ENCODE assay signal across 19 cellular contexts in genomic region chr11:85599083-85599482, GRCh38. TPM values are rescaled to one million over a fixed set of nuclear protein-coding genes. Genes with fewer than 3 reads are reported as not detected.
DNase-seq lines count a peak whose midpoint lies in the region; ATAC-seq, FAIRE-seq and TF ChIP-seq lines count a peak whose summit lies in the region.
"Had no signal": no experiment of that assay in that cellular context is flagged by ENCODE, and none has a peak within 500 bp of the region (broad histone marks: within the 10 kb centered on the region; RNA-seq: fewer than 3 reads in every experiment).

No MANE protein-coding gene starts in this region.

- 47% methylated on average over 5 of the region's 5 CpGs for WGBS in HepG2 (ENCODE audit: low lambda C conversion rate)
- WGBS in right lobe of liver (ENCODE audit: insufficient coverage, low coverage, low lambda C conversion rate, missing lambda C conversion rate) = 71% methylated on average over 5 of the region's 5 CpGs

- no peak for FAIRE-seq in HepG2 (lab: Jason Lieb, UNC)
- FAIRE-seq: GM12878 had no signal

- intact Hi-C loops in HepG2 (cut with micrococcal nuclease; ENCODE audit: unreplicated experiment) (loop anchor here (10.0 kb wide), 2 partner anchors 616 to 1214 kb away; no protein-coding TSS in a partner anchor), right lobe of liver (cut with DNase I) (no loop called here), OCI-LY7 (cut with micrococcal nuclease; ENCODE audit: unreplicated experiment) (loop anchor here (2.0 to 10.0 kb wide), 2 partner anchors 64 to 226 kb away; no protein-coding TSS in a partner anchor)

- H2AFZ ChIP-seq in HepG2 (ENCODE audit: low read length) (no peak overlapping the region), OCI-LY7 (ENCODE audit: low read length) (no peak overlapping the region)
- H2AFZ ChIP-seq: GM23338 had no signal

- H3K79me2 ChIP-seq in HepG2 (ENCODE audit: insufficient read depth, low read length) = no peaks in the 10 kb centered on the region
- H3K79me2 ChIP-seq in OCI-LY7 (ENCODE audit: insufficient read depth, low read depth, low read length) = no peaks in the 10 kb centered on the region

- H3K9ac ChIP-seq in HepG2 (ENCODE audit: insufficient read depth, low read depth, low read length) = no peak overlapping the region
- H3K9ac ChIP-seq: BLaER1 treated with 17β-estradiol and CSF1 and Interleukin-3, amounts not matched to agents 10 nM and 100 nM had no signal

- H3K4me2 ChIP-seq in HepG2 (ENCODE audit: low read depth, low read length) = no peak overlapping the region
- H3K4me2 ChIP-seq in OCI-LY7 (ENCODE audit: low read length) = no peak overlapping the region
- H3K4me2 ChIP-seq: GM23338 had no signal

- BruUV-seq in HepG2 (replicated peaks; lab: Mats Ljungman, UMichigan) (no TSS peak), OCI-LY7 (replicated peaks; lab: Mats Ljungman, UMichigan) (no TSS peak)

- H3K9me3 Mint-ChIP-seq in WTC11 (no peaks in the 10 kb centered on the region), nephron progenitor cell (no peaks in the 10 kb centered on the region)
- H3K9me3 Mint-ChIP-seq: CD8-positive, alpha-beta T cell; GM23338; HFFc6 had no signal

- H4K20me1 ChIP-seq in HepG2 (ENCODE audit: insufficient read depth, low read length) (no peaks in the 10 kb centered on the region), OCI-LY7 (ENCODE audit: insufficient read depth, low read length) (no peaks in the 10 kb centered on the region)
- H4K20me1 ChIP-seq: BLaER1 treated with 17β-estradiol and CSF1 and Interleukin-3, amounts not matched to agents 10 nM and 100 nM had no signal

- no peak for DNase-seq in HepG2 (ENCODE audit: low spot score)
- no peak for DNase-seq in right lobe of liver
- no peak for DNase-seq in WTC11 (ENCODE audit: low spot score)
- no peak for DNase-seq in nephron progenitor cell
- no peak for DNase-seq in NCI-H2227 (lab: John Stamatoyannopoulos, UW; ENCODE audit: unreplicated experiment)
- DNase-seq in OCI-LY7 (ENCODE audit: low spot score) = no peak
- DNase-seq: 8988T; Calu3; CD8-positive, alpha-beta T cell; DMS79 treated with DMSO at 0.1 percent for 48 hours; HFFc6; IMR-90; KBM-7 had no signal

- no peak for TF ChIP-seq CTCF in HepG2 (CRISPR knock-in tag; IDR thresholded peaks at IDR 0.05)
- no peak for TF ChIP-seq CTCF in right lobe of liver (IDR thresholded peaks at IDR 0.05)
- TF ChIP-seq CTCF in WTC11 (IDR thresholded peaks at IDR 0.05) = no peak
- TF ChIP-seq CTCF in nephron progenitor cell (IDR thresholded peaks at IDR 0.05) = no peak
- no peak for TF ChIP-seq CTCF in OCI-LY7 (conservative IDR thresholded peaks at IDR 0.05; ENCODE audit: low read length)

- no peaks in the 10 kb centered on the region for H3K9me3 ChIP-seq in HepG2 (ENCODE audit: low read length)
- H3K9me3 ChIP-seq in right lobe of liver = no peaks in the 10 kb centered on the region
- H3K9me3 ChIP-seq in OCI-LY7 (ENCODE audit: low read length) = no peaks in the 10 kb centered on the region
- H3K9me3 ChIP-seq: BLaER1 treated with 17β-estradiol and CSF1 and Interleukin-3, amounts not matched to agents 10 nM and 100 nM had no signal

- H3K9me2 ChIP-seq in OCI-LY7 (ENCODE audit: insufficient read depth, low read length) = no peaks in the 10 kb centered on the region

- POLR2A ChIA-PET in HepG2 (lab: Yijun Ruan, JAX) = interaction anchor here (0.9 kb wide), 1 partner anchor 29 kb away, joined by 3 read pairs; the partner anchor contains the start of gene TMEM126B
- POLR2A ChIA-PET in WTC11 (lab: Charles Lee) = no interaction called here
- POLR2A ChIA-PET in OCI-LY7 (lab: Charles Lee) = no interaction called here

- CTCF ChIA-PET in HepG2 (lab: Yijun Ruan, JAX; ENCODE audit: low intra/inter-chr PET ratio, low total read pairs) = no interaction called here
- CTCF ChIA-PET in WTC11 (lab: Charles Lee) = no interaction called here
- CTCF ChIA-PET in OCI-LY7 (lab: Charles Lee; ENCODE audit: unreplicated experiment) = no interaction called here

- no peak overlapping the region for H3K4me3 Mint-ChIP-seq in WTC11
- H3K4me3 Mint-ChIP-seq in nephron progenitor cell = no peak overlapping the region
- H3K4me3 Mint-ChIP-seq: B cell; CD8-positive, alpha-beta T cell; GM23338; HFFc6 had no signal

- H3K36me3 ChIP-seq in HepG2 (replicated peaks in 1 of 2; ENCODE audit: control insufficient read depth in 1 of 2, insufficient read depth in 2 of 2, low read length in 2 of 2) (no peaks in the 10 kb centered on the region), right lobe of liver (no peaks in the 10 kb centered on the region), OCI-LY7 (ENCODE audit: insufficient read depth, low read length) (no peaks in the 10 kb centered on the region)
- H3K36me3 ChIP-seq: BLaER1 treated with 17β-estradiol and CSF1 and Interleukin-3, amounts not matched to agents 10 nM and 100 nM had no signal

- H3K36me3 Mint-ChIP-seq in WTC11 (no peaks in the 10 kb centered on the region), nephron progenitor cell (ENCODE audit: low read depth) (no peaks in the 10 kb centered on the region)
- H3K36me3 Mint-ChIP-seq: CD8-positive, alpha-beta T cell had no signal

- H3K27me3 ChIP-seq in HepG2 (ENCODE audit: control insufficient read depth in 1 of 2, insufficient read depth in 2 of 2, low read length in 2 of 2) (no peaks in the 10 kb centered on the region), right lobe of liver (no peaks in the 10 kb centered on the region)
- H3K27me3 ChIP-seq: BLaER1 treated with 17β-estradiol and CSF1 and Interleukin-3, amounts not matched to agents 10 nM and 100 nM had no signal

- ATAC-seq in HepG2 = no peak
- no peak for ATAC-seq in right lobe of liver
- ATAC-seq in WTC11 = no peak
- ATAC-seq in HG02642 (IDR thresholded peaks at IDR 0.05; ENCODE audit: poor library complexity, unreplicated experiment) = no peak
- ATAC-seq: CD8-positive, alpha-beta T cell; GM12878; GM23338; HCT116 had no signal

- TF ChIP-seq POLR2A in HepG2 (IDR thresholded peaks at IDR 0.05; ENCODE audit: insufficient read depth in 1 of 2, low read depth in 2 of 2, low read length in 2 of 2) (no peak), right lobe of liver (IDR thresholded peaks at IDR 0.05) (no peak)

- H3K4me1 Mint-ChIP-seq in WTC11 (peaks cover 19% of the 10 kb centered on the region), nephron progenitor cell (no peaks in the 10 kb centered on the region)
- H3K4me1 Mint-ChIP-seq: B cell had no signal

- H3K27me3 Mint-ChIP-seq in WTC11 (ENCODE audit: low read depth) = no peaks in the 10 kb centered on the region
- H3K27me3 Mint-ChIP-seq in nephron progenitor cell (ENCODE audit: low read depth, poor library complexity) = no peaks in the 10 kb centered on the region
- H3K27me3 Mint-ChIP-seq: B cell had no signal

- H3K4me1 ChIP-seq in HepG2 (ENCODE audit: insufficient read depth, low read length) = no peaks in the 10 kb centered on the region
- H3K4me1 ChIP-seq in right lobe of liver = no peaks in the 10 kb centered on the region
- H3K4me1 ChIP-seq in OCI-LY7 (ENCODE audit: insufficient read depth, low read length, poor library complexity, severe bottlenecking) = no peaks in the 10 kb centered on the region

- H3K27ac ChIP-seq in HepG2 (ENCODE audit: extremely low read length, insufficient read depth, low read length) (no peak overlapping the region), right lobe of liver (no peak overlapping the region), OCI-LY7 (ENCODE audit: low read depth, low read length, poor library complexity, severe bottlenecking) (no peak overlapping the region)
- H3K27ac ChIP-seq: BLaER1 treated with 17β-estradiol and CSF1 and Interleukin-3, amounts not matched to agents 10 nM and 100 nM had no signal

- TF ChIP-seq EP300 in HepG2 (IDR thresholded peaks at IDR 0.05; ENCODE audit: low read depth in 2 of 2, low read length in 2 of 2) (no peak), HepG2 (CRISPR knock-in tag; IDR thresholded peaks at IDR 0.05; ENCODE audit: borderline replicate concordance) (no peak)

- peak overlapping the region; percentile 8; the same call in 1 of the 2 replicates for H3K27ac Mint-ChIP-seq in WTC11
- H3K27ac Mint-ChIP-seq in nephron progenitor cell = peak overlapping the region; percentile 11
- H3K27ac Mint-ChIP-seq: B cell; CD8-positive, alpha-beta T cell; GM23338; HFFc6 had no signal

- no peak for TF ChIP-seq RAD21 in HepG2 (CRISPR knock-in tag; IDR thresholded peaks at IDR 0.05)

- in situ Hi-C loops in HepG2 (cut with HindIII; ENCODE audit: extremely low pct_ligation_motif_present, low pct_unique_long_range_greater_than_20kb) = loop anchor here (10.0 to 25.0 kb wide), 2 partner anchors 226 to 812 kb away; no protein-coding TSS in a partner anchor

- H3K4me3 ChIP-seq in HepG2 (replicated peaks in 1 of 3; ENCODE audit: insufficient read depth in 1 of 3, low read depth in 2 of 3, low read length in 3 of 3) (no peak overlapping the region), right lobe of liver (no peak overlapping the region), OCI-LY7 (ENCODE audit: low read depth, low read length, poor library complexity, severe bottlenecking) (no peak overlapping the region)
- H3K4me3 ChIP-seq: BLaER1 treated with 17β-estradiol and CSF1 and Interleukin-3, amounts not matched to agents 10 nM and 100 nM; GM12878; GM23338 had no signal

RNA-seq across cellular contexts. Expression of gene DLG2, which starts 28.1 kb away (rescaled TPM):
- 1.0 and 1.1 TPM in 2 replicates for total RNA-seq in HepG2 (2016; rRNA removed; fragmentation: Illumina TruSeq; extraction: Trizol)
- total RNA-seq in HepG2 (2016; cell fraction: cytosol; rRNA removed; fragmentation: Illumina TruSeq; extraction: Trizol; ENCODE audit: low read depth) = 0.26 and 0.30 TPM in 2 replicates
- 0.73 and 0.87 TPM in 2 replicates for total RNA-seq in HepG2 (2016; cell fraction: insoluble cytoplasmic fraction; rRNA removed; fragmentation: Illumina TruSeq; extraction: Trizol)
- total RNA-seq in HepG2 (2016; cell fraction: membrane; rRNA removed; fragmentation: Illumina TruSeq; extraction: Trizol) = 0.48 and 1.1 TPM in 2 replicates
- total RNA-seq in HepG2 (2016; cell fraction: nucleus; rRNA removed; fragmentation: Illumina TruSeq; extraction: Trizol) = 1.8 and 2.9 TPM in 2 replicates
- polyA plus RNA-seq in HepG2 (2011; rRNA removed) = 0.34 and 0.46 TPM in 2 replicates
- 0.11 and 0.23 TPM in 2 replicates for polyA plus RNA-seq in HepG2 (2011; cell fraction: cytosol; rRNA removed)
- polyA plus RNA-seq in HepG2 (2011; cell fraction: nucleus; rRNA removed) = 0.90 and 0.92 TPM in 2 replicates
- polyA plus RNA-seq in HepG2 (2012) = 0.75 and 1.2 TPM in 2 replicates
- polyA plus RNA-seq in HepG2 (2016; cell fraction: cytosol; fragmentation: Illumina TruSeq; extraction: Trizol; ENCODE audit: low read depth) = 0.08 TPM in 1 of 2 replicates, not detected in the other
- polyA plus RNA-seq in HepG2 (2016; cell fraction: insoluble cytoplasmic fraction; fragmentation: Illumina TruSeq; extraction: Trizol; ENCODE audit: low read depth) = 0.52 and 0.61 TPM in 2 replicates
- polyA plus RNA-seq in HepG2 (2016; cell fraction: membrane; fragmentation: Illumina TruSeq; extraction: Trizol; ENCODE audit: low read depth) = 0.21 and 0.35 TPM in 2 replicates
- 0.83 and 1.5 TPM in 2 replicates for polyA plus RNA-seq in HepG2 (2016; cell fraction: nucleus; fragmentation: Illumina TruSeq; extraction: Trizol; ENCODE audit: insufficient read depth, low read depth)
- 2.3 and 11.1 TPM in 2 replicates for polyA minus RNA-seq in HepG2 (2011; rRNA and poly(A)+ RNA removed; ENCODE audit: low replicate concordance)
- polyA minus RNA-seq in HepG2 (2011; cell fraction: cytosol; rRNA and poly(A)+ RNA removed) = 0.59 and 0.97 TPM in 2 replicates
- 9.3 and 12.7 TPM in 2 replicates for polyA minus RNA-seq in HepG2 (2011; cell fraction: nucleus; rRNA and poly(A)+ RNA removed)
- total RNA-seq in right lobe of liver = 1 to 10 TPM; 1.2 to 6.4 (median 2.5) TPM
- total RNA-seq in WTC11 (2021) = 12.9 to 17.5 TPM (median 15.2 TPM) in 3 replicates
- total RNA-seq in OCI-LY7 (2014; rRNA removed; shearing (Covaris generic)) = 6.1 and 6.9 TPM in 2 replicates
- total RNA-seq in OCI-LY7 (2022) = 8.0 and 8.2 TPM in 2 replicates

RNA-seq across cellular contexts. Expression of gene TMEM126B, which starts 29.3 kb away (rescaled TPM):
- total RNA-seq in HepG2 (2016; rRNA removed; fragmentation: Illumina TruSeq; extraction: Trizol) = 54.8 and 81.8 TPM in 2 replicates
- total RNA-seq in HepG2 (2016; cell fraction: cytosol; rRNA removed; fragmentation: Illumina TruSeq; extraction: Trizol; ENCODE audit: low read depth) = 21.5 and 24.8 TPM in 2 replicates
- 56.1 and 83.6 TPM in 2 replicates for total RNA-seq in HepG2 (2016; cell fraction: insoluble cytoplasmic fraction; rRNA removed; fragmentation: Illumina TruSeq; extraction: Trizol)
- 45.7 and 58.4 TPM in 2 replicates for total RNA-seq in HepG2 (2016; cell fraction: membrane; rRNA removed; fragmentation: Illumina TruSeq; extraction: Trizol)
- total RNA-seq in HepG2 (2016; cell fraction: nucleus; rRNA removed; fragmentation: Illumina TruSeq; extraction: Trizol) = 31.7 and 35.5 TPM in 2 replicates
- polyA plus RNA-seq in HepG2 (2011; rRNA removed) = 26.2 and 33.6 TPM in 2 replicates
- polyA plus RNA-seq in HepG2 (2011; cell fraction: cytosol; rRNA removed) = 14.0 and 25.9 TPM in 2 replicates
- polyA plus RNA-seq in HepG2 (2011; cell fraction: nucleus; rRNA removed) = 18.3 and 25.6 TPM in 2 replicates
- 35.0 and 42.8 TPM in 2 replicates for polyA plus RNA-seq in HepG2 (2012)
- polyA plus RNA-seq in HepG2 (2016; cell fraction: cytosol; fragmentation: Illumina TruSeq; extraction: Trizol; ENCODE audit: low read depth) = 29.0 and 34.2 TPM in 2 replicates
- 85.8 and 101 TPM in 2 replicates for polyA plus RNA-seq in HepG2 (2016; cell fraction: insoluble cytoplasmic fraction; fragmentation: Illumina TruSeq; extraction: Trizol; ENCODE audit: low read depth)
- 52.1 and 54.7 TPM in 2 replicates for polyA plus RNA-seq in HepG2 (2016; cell fraction: membrane; fragmentation: Illumina TruSeq; extraction: Trizol; ENCODE audit: low read depth)
- polyA plus RNA-seq in HepG2 (2016; cell fraction: nucleus; fragmentation: Illumina TruSeq; extraction: Trizol; ENCODE audit: insufficient read depth, low read depth) = 54.1 and 62.9 TPM in 2 replicates
- polyA minus RNA-seq in HepG2 (2011; rRNA and poly(A)+ RNA removed; ENCODE audit: low replicate concordance) = 4.8 and 14.2 TPM in 2 replicates
- polyA minus RNA-seq in HepG2 (2011; cell fraction: cytosol; rRNA and poly(A)+ RNA removed) = 7.8 and 8.5 TPM in 2 replicates
- 17.3 and 18.0 TPM in 2 replicates for polyA minus RNA-seq in HepG2 (2011; cell fraction: nucleus; rRNA and poly(A)+ RNA removed)
- total RNA-seq in right lobe of liver = 10 to 100 TPM; 14.3 to 28.5 (median 22.3) TPM
- 52.8 to 65.8 TPM (median 63.8 TPM) in 3 replicates for total RNA-seq in WTC11 (2021)
- 45.4 and 47.4 TPM in 2 replicates for total RNA-seq in OCI-LY7 (2014; rRNA removed; shearing (Covaris generic))
- total RNA-seq in OCI-LY7 (2022) = 61.1 and 63.2 TPM in 2 replicates

RNA-seq across cellular contexts. Expression of gene TMEM126A, which starts 48.7 kb away (rescaled TPM):
- total RNA-seq in HepG2 (2016; rRNA removed; fragmentation: Illumina TruSeq; extraction: Trizol) (66.9 and 68.7 TPM in 2 replicates), right lobe of liver (10 to 100 TPM; 13.4 to 22.9 (median 17.7) TPM), WTC11 (2021) (34.6 to 37.2 TPM (median 36.9 TPM) in 3 replicates), OCI-LY7 (2022) (25.6 and 25.7 TPM in 2 replicates)
- 70.9 and 83.3 TPM in 2 replicates for total RNA-seq in HepG2 (2016; cell fraction: cytosol; rRNA removed; fragmentation: Illumina TruSeq; extraction: Trizol; ENCODE audit: low read depth)
- 67.5 and 67.8 TPM in 2 replicates for total RNA-seq in HepG2 (2016; cell fraction: insoluble cytoplasmic fraction; rRNA removed; fragmentation: Illumina TruSeq; extraction: Trizol)
- total RNA-seq in HepG2 (2016; cell fraction: membrane; rRNA removed; fragmentation: Illumina TruSeq; extraction: Trizol) = 63.9 and 68.2 TPM in 2 replicates
- total RNA-seq in HepG2 (2016; cell fraction: nucleus; rRNA removed; fragmentation: Illumina TruSeq; extraction: Trizol) = 33.4 and 36.6 TPM in 2 replicates
- 33.8 and 59.5 TPM in 2 replicates for polyA plus RNA-seq in HepG2 (2011; rRNA removed)
- 21.4 and 31.6 TPM in 2 replicates for polyA plus RNA-seq in HepG2 (2011; cell fraction: cytosol; rRNA removed)
- polyA plus RNA-seq in HepG2 (2011; cell fraction: nucleus; rRNA removed) = 6.2 and 6.7 TPM in 2 replicates
- polyA plus RNA-seq in HepG2 (2012) = 29.2 and 35.7 TPM in 2 replicates
- 69.5 and 78.7 TPM in 2 replicates for polyA plus RNA-seq in HepG2 (2016; cell fraction: cytosol; fragmentation: Illumina TruSeq; extraction: Trizol; ENCODE audit: low read depth)
- polyA plus RNA-seq in HepG2 (2016; cell fraction: insoluble cytoplasmic fraction; fragmentation: Illumina TruSeq; extraction: Trizol; ENCODE audit: low read depth) = 48.7 and 55.1 TPM in 2 replicates
- 51.3 and 53.8 TPM in 2 replicates for polyA plus RNA-seq in HepG2 (2016; cell fraction: membrane; fragmentation: Illumina TruSeq; extraction: Trizol; ENCODE audit: low read depth)
- polyA plus RNA-seq in HepG2 (2016; cell fraction: nucleus; fragmentation: Illumina TruSeq; extraction: Trizol; ENCODE audit: insufficient read depth, low read depth) = 45.8 and 47.6 TPM in 2 replicates
- 9.7 and 17.8 TPM in 2 replicates for polyA minus RNA-seq in HepG2 (2011; rRNA and poly(A)+ RNA removed; ENCODE audit: low replicate concordance)
- 3.4 and 4.2 TPM in 2 replicates for polyA minus RNA-seq in HepG2 (2011; cell fraction: cytosol; rRNA and poly(A)+ RNA removed)
- 6.8 and 10.1 TPM in 2 replicates for polyA minus RNA-seq in HepG2 (2011; cell fraction: nucleus; rRNA and poly(A)+ RNA removed)
- total RNA-seq in OCI-LY7 (2014; rRNA removed; shearing (Covaris generic)) = 16.8 and 16.9 TPM in 2 replicates

Comparison
In these comparisons a context has a peak if more than half of its experiments do, and no peak if none do; other contexts are left out.
1. intact Hi-C loops: an anchor here in HepG2 (10.0 kb wide) and OCI-LY7 (2.0 to 10.0 kb wide); none called in right lobe of liver.